21 cellular contexts compared by ENCODE assay signal in the genomic region with DNA sequence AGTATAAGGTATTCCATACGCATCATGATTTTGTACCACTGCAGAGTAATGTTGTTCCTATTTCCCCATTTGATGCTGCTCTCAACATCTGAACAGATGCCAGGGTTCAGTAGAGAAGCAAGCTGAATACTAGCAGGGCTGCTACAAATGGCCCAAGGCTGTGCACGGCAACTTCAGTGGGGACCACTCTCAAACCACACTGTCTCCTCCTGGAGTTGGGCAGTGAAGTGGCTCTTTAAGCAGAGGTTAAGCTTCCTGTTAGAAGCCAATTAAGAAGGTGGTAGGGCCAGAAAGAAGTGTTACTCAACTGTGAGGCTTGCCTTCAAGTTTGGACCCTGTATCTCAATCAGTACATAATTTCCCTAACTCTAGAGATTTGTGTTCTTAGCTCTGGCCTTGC.
"Had no signal": no experiment of that assay in that cellular context is flagged by ENCODE, and none has a peak within 500 bp of the region (broad histone marks: within the 10 kb centered on the region; RNA-seq: fewer than 3 reads in every experiment).

No MANE protein-coding gene starts in this region.

- H3K27ac ChIP-seq: colonic mucosa, heart left ventricle, testis, vagina had no signal

- DNase-seq: activated CD4-positive, alpha-beta T cell treated with anti-CD3 and anti-CD28 coated beads for 1 hour; activated CD4-positive, alpha-beta T cell treated with anti-CD3 and anti-CD28 coated beads, Interleukin-2, amount 50 U/mL, for 4 hours; activated naive CD4-positive, alpha-beta T cell; colonic mucosa; heart left ventricle; mesendoderm; naive thymus-derived CD4-positive, alpha-beta T cell; occipital lobe; posterior cingulate gyrus; retina; stimulated activated CD4-positive, alpha-beta T cell treated with anti-CD3 and anti-CD28 coated beads, Interleukin-2, amount 100 ng/mL, for 48 hours; stimulated activated CD8-positive, alpha-beta memory T cell treated with anti-CD3 and anti-CD28 coated beads, Interleukin-4, amount 100 ng/mL, for 48 hours; stimulated activated naive B cell treated with anti-CD40 and anti-IgM and Interleukin-4, amounts not matched to agents 10 μg/mL and 1 μg/mL and 100 μg/mL, for 72 hours; testis had no signal

- H3K4me1 ChIP-seq: colonic mucosa, testis, vagina had no signal

- H3K27ac Mint-ChIP-seq: activated naive CD8-positive, alpha-beta T cell; activated T-helper 2 cell treated with anti-CD3 and anti-CD28 coated beads, Interferon-gamma antibody, Interleukin-2, Interleukin-4, amounts not matched to agents 10 μg/mL and 5 μg/mL and 100 μg/mL, durations not matched to agents 14 hours and 24 hours and 36 hours; stimulated activated naive B cell treated with anti-CD40 and anti-IgM and Interleukin-4, amounts not matched to agents 10 μg/mL and 1 μg/mL and 100 μg/mL, for 72 hours; T-helper 2 cell treated with Interferon-gamma antibody and Interleukin-4, amounts not matched to agents 5 μg/mL and 100 μg/mL, for 36 hours had no signal

- ATAC-seq: naive thymus-derived CD4-positive, alpha-beta T cell; stimulated activated naive B cell treated with anti-CD40 and anti-IgM and Interleukin-4, amounts not matched to agents 10 μg/mL and 1 μg/mL and 100 μg/mL, for 72 hours had no signal

- H3K4me3 ChIP-seq: adrenal gland, colonic mucosa, heart left ventricle, testis, vagina had no signal

- H3K9me3 Mint-ChIP-seq: activated T-helper 2 cell treated with anti-CD3 and anti-CD28 coated beads, Interferon-gamma antibody, Interleukin-2, Interleukin-4, amounts not matched to agents 10 μg/mL and 5 μg/mL and 100 μg/mL, durations not matched to agents 14 hours and 24 hours and 36 hours; central memory CD8-positive, alpha-beta T cell; naive thymus-derived CD4-positive, alpha-beta T cell; neural crest cell; stimulated activated naive B cell treated with anti-CD40 and anti-IgM and Interleukin-4, amounts not matched to agents 10 μg/mL and 1 μg/mL and 100 μg/mL, for 72 hours; T-helper 2 cell treated with Interferon-gamma antibody and Interleukin-4, amounts not matched to agents 5 μg/mL and 100 μg/mL, for 36 hours had no signal

- H3K27me3 Mint-ChIP-seq: activated naive CD8-positive, alpha-beta T cell; central memory CD8-positive, alpha-beta T cell; naive thymus-derived CD4-positive, alpha-beta T cell; stimulated activated naive B cell treated with anti-CD40 and anti-IgM and Interleukin-4, amounts not matched to agents 10 μg/mL and 1 μg/mL and 100 μg/mL, for 72 hours had no signal

- H3K4me3 Mint-ChIP-seq: activated naive CD8-positive, alpha-beta T cell; central memory CD8-positive, alpha-beta T cell; naive thymus-derived CD4-positive, alpha-beta T cell; neural crest cell; stimulated activated naive B cell treated with anti-CD40 and anti-IgM and Interleukin-4, amounts not matched to agents 10 μg/mL and 1 μg/mL and 100 μg/mL, for 72 hours; T-helper 2 cell treated with Interferon-gamma antibody and Interleukin-4, amounts not matched to agents 5 μg/mL and 100 μg/mL, for 36 hours had no signal

- H3K27me3 ChIP-seq: adrenal gland, colonic mucosa, heart left ventricle, testis, vagina had no signal

- H3K36me3 ChIP-seq: colonic mucosa had no signal

- H3K9me3 ChIP-seq: adrenal gland, colonic mucosa, heart left ventricle, testis, vagina had no signal
